Comparison of ENCODE assay signal across 8 cellular contexts in genomic region chr1:244653439-244654283, GRCh38. TPM values are rescaled to one million over a fixed set of nuclear protein-coding genes. Genes with fewer than 3 reads are reported as not detected.
DNase-seq lines count a peak whose midpoint lies in the region; ATAC-seq lines count a peak whose summit lies in the region.

No MANE protein-coding gene starts in this region.

- H3K4me1 ChIP-seq in mesodermal cell (ENCODE audit: control insufficient read depth, insufficient read depth, low read length, poor library complexity, severe bottlenecking), result peaks cover 11% of the 10 kb centered on the region

- DNase-seq in M059J (ENCODE audit: low read depth), result peak; percentile 28
- DNase-seq in cerebellar cortex (ENCODE audit: low spot score), result peak; percentile 35
- DNase-seq in SKM-1 (lab: John Stamatoyannopoulos, UW; ENCODE audit: unreplicated experiment), result no peak
- no peak for DNase-seq in stimulated activated naive CD4-positive, alpha-beta T cell treated with Interleukin-2 at 50 U/mL for 16 hours (lab: John Stamatoyannopoulos, UW)
- no peak for DNase-seq in NCI-H128 (lab: John Stamatoyannopoulos, UW; ENCODE audit: unreplicated experiment)

- no peaks in the 10 kb centered on the region for H3K9me3 ChIP-seq in mesodermal cell (ENCODE audit: control insufficient read depth, low read length)

- WGBS in mesodermal cell (ENCODE audit: insufficient coverage in 2 of 2), 2 experiments, result 0 to 1% methylated on average over 29 to 32 of the region's 38 CpGs

- H3K36me3 ChIP-seq in mesodermal cell (ENCODE audit: control insufficient read depth, insufficient read depth, low read length), result peaks cover 27% of the 10 kb centered on the region

- H3K4me3 ChIP-seq in GM08714 (ENCODE audit: low read length), result peak overlapping the region; percentile 84
- peak overlapping the region; percentile 88 for H3K4me3 ChIP-seq in mesodermal cell (ENCODE audit: extremely low read depth, insufficient read depth, low read length, poor library complexity, severe bottlenecking)

- peak overlapping the region; percentile 89 for H3K27ac ChIP-seq in mesodermal cell (ENCODE audit: low read depth, low read length, severe bottlenecking)

- ATAC-seq in HG03108 (IDR thresholded peaks at IDR 0.05; ENCODE audit: unreplicated experiment), result no peak

RNA-seq across cellular contexts. Expression of gene DESI2, which starts 0.7 kb away (rescaled TPM):
- 37.2 and 59.0 TPM in 2 replicates for total RNA-seq in M059J (2014; rRNA removed; shearing (Covaris generic))
- polyA plus RNA-seq in mesodermal cell (2013, experiment 1 of 2), result 54.1 TPM
- 56.6 TPM for polyA plus RNA-seq in mesodermal cell (2013, experiment 2 of 2)

Comparison
In these comparisons a context has a peak if more than half of its experiments do, and no peak if none do; other contexts are left out.
1. DNase-seq: peak in M059J (single experiment) and cerebellar cortex (single experiment); none in SKM-1 (single experiment), stimulated activated naive CD4-positive, alpha-beta T cell treated with Interleukin-2 at 50 U/mL for 16 hours (single experiment) and NCI-H128 (single experiment).